8 cellular contexts compared by ENCODE assay signal in the genomic region with DNA sequence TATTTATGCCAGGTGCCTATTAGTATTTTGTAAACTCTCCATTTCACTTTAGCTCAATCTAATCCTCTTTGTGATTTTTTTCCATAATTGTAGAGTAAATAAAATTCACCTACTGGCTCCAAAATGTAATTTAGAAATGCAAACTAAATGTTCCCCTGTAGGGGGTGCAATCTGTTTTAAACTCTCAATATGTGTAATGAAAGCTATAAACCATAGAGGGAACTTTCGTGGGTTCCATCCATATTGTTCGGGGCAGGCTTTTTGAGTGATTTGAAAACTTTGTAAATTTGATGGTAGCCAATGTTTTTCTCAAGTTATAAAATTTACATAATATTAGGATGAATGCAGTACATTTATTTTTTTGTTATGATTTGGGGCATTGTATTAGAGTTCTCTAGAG. TPM values are rescaled to one million over a fixed set of nuclear protein-coding genes. Genes with fewer than 3 reads are reported as not detected.
DNase-seq lines count a peak whose midpoint lies in the region; ATAC-seq, FAIRE-seq and TF ChIP-seq lines count a peak whose summit lies in the region.

No MANE protein-coding gene starts in this region.

- H3K4me3 ChIP-seq in A549 (no peak overlapping the region), GM12875 (ENCODE audit: low read depth, low read length) (no peak overlapping the region), right lobe of liver (no peak overlapping the region)

- 23% methylated on average over 2 of the region's 2 CpGs for WGBS in A549 (ENCODE audit: missing lambda C conversion rate)
- WGBS in right lobe of liver (ENCODE audit: insufficient coverage, low coverage, low lambda C conversion rate, missing lambda C conversion rate) = 27% methylated on average over 2 of the region's 2 CpGs

- no peaks in the 10 kb centered on the region for H3K27me3 ChIP-seq in right lobe of liver

- POLR2A ChIA-PET in A549 (lab: Yijun Ruan, JAX) (no interaction called here), T-cell (lab: Charles Lee) (no interaction called here)

- H3K4me3 Mint-ChIP-seq in brain (no peak overlapping the region), T-cell (no peak overlapping the region)

- H3K4me1 Mint-ChIP-seq in brain (peaks cover 25% of the 10 kb centered on the region), T-cell (peaks cover 6 to 14% (median 7%) of the 10 kb centered on the region in 3 donors)

- H3K27ac Mint-ChIP-seq in brain = peak overlapping the region in 1 of 5 experiments; percentile 7
- H3K27ac Mint-ChIP-seq in T-cell = no peak overlapping the region

- no peak for FAIRE-seq in A549 (lab: Jason Lieb, UNC)

- CTCF ChIA-PET in A549 (lab: Yijun Ruan, JAX) = interaction anchor here (0.7 to 2.0 kb wide), 5 partner anchors 8 to 360 kb away, joined by 3 to 5 read pairs (median 3); no protein-coding TSS in a partner anchor
- CTCF ChIA-PET in T-cell (lab: Charles Lee) = interaction anchor here (0.8 to 1.2 kb wide), 2 partner anchors 9 to 74 kb away, joined by 3 to 4 read pairs; no protein-coding TSS in a partner anchor

- TF ChIP-seq CTCF in A549 (IDR thresholded peaks at IDR 0.05) (peak; percentile 61), GM12875 (IDR thresholded peaks at IDR 0.05; ENCODE audit: borderline replicate concordance, insufficient read depth, low read depth, low read length) (peak; percentile 14; the same call in 1 of the 2 replicates), brain (conservative IDR thresholded peaks at IDR 0.05) (peak; percentile 68 to 72), right lobe of liver (IDR thresholded peaks at IDR 0.05) (peak; percentile 47 to 62 (median 56))

- peak; percentile 45 to 57 for DNase-seq in A549 (ENCODE audit: low read depth in 1 of 2, low spot score in 1 of 2)
- peak; percentile 38 for DNase-seq in NCI-H1092 treated with DMSO at 0.1 percent for 48 hours (lab: John Stamatoyannopoulos, UW)
- DNase-seq in right lobe of liver = no peak
- no peak for DNase-seq in ureter (ENCODE audit: low spot score)
- no peak for DNase-seq in T1000 (lab: John Stamatoyannopoulos, UW)
- no peak for DNase-seq in T-cell

- peaks cover 0 to 4% (median 0%) of the 10 kb centered on the region in 5 experiments for H3K9me3 Mint-ChIP-seq in brain
- H3K9me3 Mint-ChIP-seq in T-cell = no peaks in the 10 kb centered on the region

- H3K36me3 Mint-ChIP-seq in brain = no peaks in the 10 kb centered on the region
- peaks cover 3% of the 10 kb centered on the region for H3K36me3 Mint-ChIP-seq in T-cell

- H3K4me1 ChIP-seq in A549 (peaks cover 12% of the 10 kb centered on the region; the same call in 2 of the 3 replicates), right lobe of liver (peaks cover 0 to 16% (median 5%) of the 10 kb centered on the region in 4 donors)

- TF ChIP-seq POLR2A in A549 (IDR thresholded peaks at IDR 0.05; ENCODE audit: low read length) (no peak), right lobe of liver (IDR thresholded peaks at IDR 0.05) (no peak)

- intact Hi-C loops in right lobe of liver (cut with DNase I) = no loop called here

- peak; percentile 64 for TF ChIP-seq RAD21 in A549 (conservative IDR thresholded peaks at IDR 0.05 in 1 of 2, IDR thresholded peaks at IDR 0.05 in 1 of 2)

- ATAC-seq in A549 (peak; percentile 54 to 79; a peak in 5 of 6 replicates), right lobe of liver (peak in 3 of 4 donors; percentile 40 to 66 (median 64)), T-cell (replicated peaks in 1 of 4) (no peak)

- peak overlapping the region; percentile 25; the same call in 2 of the 3 replicates for H3K4me2 ChIP-seq in A549

- no peaks in the 10 kb centered on the region for H3K27me3 Mint-ChIP-seq in brain
- no peaks in the 10 kb centered on the region for H3K27me3 Mint-ChIP-seq in T-cell

- H3K27ac ChIP-seq in A549 = no peak overlapping the region
- no peak overlapping the region for H3K27ac ChIP-seq in right lobe of liver

- no peak for TF ChIP-seq EP300 in A549 (IDR thresholded peaks at IDR 0.05)

- H3K9me3 ChIP-seq in A549 = no peaks in the 10 kb centered on the region
- H3K9me3 ChIP-seq in right lobe of liver = no peaks in the 10 kb centered on the region

- no peaks in the 10 kb centered on the region for H3K36me3 ChIP-seq in right lobe of liver

TF ChIP-seq in A549, 52 proteins besides CTCF, POLR2A, EP300 and RAD21:
- TF ChIP-seq PHF8 (IDR thresholded peaks at IDR 0.05; ENCODE audit: borderline replicate concordance, low read depth) (no peak), FOXS1 (CRISPR knock-in tag; IDR thresholded peaks at IDR 0.05) (no peak), SMC3 (IDR thresholded peaks at IDR 0.05) (peak; percentile 61), CBX8 (IDR thresholded peaks at IDR 0.05) (no peak), NPAS2 (CRISPR knock-in tag; IDR thresholded peaks at IDR 0.05; ENCODE audit: borderline replicate concordance) (no peak), NFE2L2 (conservative IDR thresholded peaks at IDR 0.05; ENCODE audit: low read length) (no peak)
- TF ChIP-seq, protein P1, sequence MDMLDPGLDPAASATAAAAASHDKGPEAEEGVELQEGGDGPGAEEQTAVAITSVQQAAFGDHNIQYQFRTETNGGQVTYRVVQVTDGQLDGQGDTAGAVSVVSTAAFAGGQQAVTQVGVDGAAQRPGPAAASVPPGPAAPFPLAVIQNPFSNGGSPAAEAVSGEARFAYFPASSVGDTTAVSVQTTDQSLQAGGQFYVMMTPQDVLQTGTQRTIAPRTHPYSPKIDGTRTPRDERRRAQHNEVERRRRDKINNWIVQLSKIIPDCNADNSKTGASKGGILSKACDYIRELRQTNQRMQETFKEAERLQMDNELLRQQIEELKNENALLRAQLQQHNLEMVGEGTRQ (IDR thresholded peaks at IDR 0.05) = no peak

RNA-seq across cellular contexts. Expression of a gene that starts 49.4 kb away (rescaled TPM):
- polyA plus RNA-seq in A549 (2011; rRNA removed) (not detected in 2 replicates), A549 (2017; fragmentation: RNase III; extraction: RNeasy Plus Mini Kit Qiagen cat#74134 plus additional on column Dnase treatment) (not detected in 3 replicates), brain (ENCODE audit: insufficient read depth, low read depth, low replicate concordance) (not detected)
- not detected in 2 replicates for polyA plus RNA-seq in A549 (2012; cell fraction: cytosol; rRNA removed)
- polyA plus RNA-seq in A549 (2012; cell fraction: nucleus; rRNA removed) = not detected in 2 replicates
- not detected in 2 replicates for polyA minus RNA-seq in A549 (2011; rRNA and poly(A)+ RNA removed)
- total RNA-seq in right lobe of liver (not detected), ureter (not detected), T-cell (not detected)

Comparison
In these comparisons a context has a peak if more than half of its experiments do, and no peak if none do; other contexts are left out.
1. ATAC-seq: peak in A549 (2 of 2) and right lobe of liver (3 of 4); none in T-cell (0 of 4).
2. DNase-seq: peak in A549 (2 of 2) and NCI-H1092 treated with DMSO at 0.1 percent for 48 hours (single experiment); none in right lobe of liver (0 of 3), ureter (single experiment), T1000 (single experiment) and T-cell (0 of 34).
3. CTCF ChIP-seq: peak in every context shown above with its lines; median percentile 70 in brain; 61 in A549; 56 in right lobe of liver; 14 in GM12875.